Comparison of ENCODE assay signal across 9 cellular contexts in genomic region chr17:77382356-77382911, GRCh38.
A peak's percentile ranks its signal among the peaks of the same experiment; 100 is the strongest.
DNase-seq lines count a peak whose midpoint lies in the region; ATAC-seq and TF ChIP-seq lines count a peak whose summit lies in the region.
"Had no signal": no experiment of that assay in that cellular context is flagged by ENCODE, and none has a peak within 500 bp of the region (broad histone marks: within the 10 kb centered on the region; RNA-seq: fewer than 3 reads in every experiment).

No MANE protein-coding gene starts in this region.

- peaks cover 99% of the 10 kb centered on the region for H3K79me2 ChIP-seq in smooth muscle cell (ENCODE audit: low read depth)

- H4K20me1 ChIP-seq in smooth muscle cell (ENCODE audit: low read depth) = peaks cover 100% of the 10 kb centered on the region

- H3K9ac ChIP-seq in smooth muscle cell (ENCODE audit: low read depth) = no peak overlapping the region

- no peaks in the 10 kb centered on the region for H3K27me3 ChIP-seq in H7 (ENCODE audit: control insufficient read depth, insufficient read depth, low read length)
- no peaks in the 10 kb centered on the region for H3K27me3 ChIP-seq in RWPE2 (ENCODE audit: insufficient read depth, poor library complexity, severe bottlenecking)
- no peaks in the 10 kb centered on the region for H3K27me3 ChIP-seq in effector memory CD4-positive, alpha-beta T cell (replicated peaks; ENCODE audit: control insufficient read depth, insufficient read depth, low read length, poor library complexity, severe bottlenecking)
- H3K27me3 ChIP-seq in smooth muscle cell (ENCODE audit: low read depth) = no peaks in the 10 kb centered on the region

- H3K4me3 ChIP-seq in H7 (ENCODE audit: insufficient read depth, low read depth, low read length) (no peak overlapping the region), RWPE2 (ENCODE audit: severe bottlenecking) (no peak overlapping the region), smooth muscle cell (no peak overlapping the region)
- H3K4me3 ChIP-seq in effector memory CD4-positive, alpha-beta T cell (ENCODE audit: insufficient read depth, low read depth, low read length, poor library complexity, severe bottlenecking) = peak overlapping the region; percentile 16
- H3K4me3 ChIP-seq: lung had no signal

- H3K9me3 ChIP-seq in RWPE2 (ENCODE audit: severe bottlenecking) (no peaks in the 10 kb centered on the region), smooth muscle cell (replicated peaks; ENCODE audit: low read depth) (no peaks in the 10 kb centered on the region)
- H3K9me3 ChIP-seq in effector memory CD4-positive, alpha-beta T cell (ENCODE audit: control insufficient read depth, low read length) = no peaks in the 10 kb centered on the region

- ATAC-seq in RWPE2 (ENCODE audit: low read depth) (peak; percentile 21; the same call in 1 of the 3 replicates), HG03354 (IDR thresholded peaks at IDR 0.05; ENCODE audit: poor library complexity, severe bottlenecking, unreplicated experiment) (no peak), GM21423 (IDR thresholded peaks at IDR 0.05; ENCODE audit: unreplicated experiment) (no peak)

- H3K4me2 ChIP-seq in smooth muscle cell = peak overlapping the region; percentile 43

- H3K4me1 ChIP-seq in RWPE2 (ENCODE audit: insufficient read depth, poor library complexity, severe bottlenecking) (peaks cover 16% of the 10 kb centered on the region), smooth muscle cell (ENCODE audit: low read depth) (peaks cover 46% of the 10 kb centered on the region)
- H3K4me1 ChIP-seq in effector memory CD4-positive, alpha-beta T cell (ENCODE audit: control insufficient read depth, insufficient read depth, low read length, poor library complexity, severe bottlenecking) = peaks cover 88% of the 10 kb centered on the region

- TF ChIP-seq CTCF in RWPE2 (IDR thresholded peaks at IDR 0.05; ENCODE audit: poor library complexity, severe bottlenecking) = no peak
- TF ChIP-seq CTCF in smooth muscle cell (IDR thresholded peaks at IDR 0.05; ENCODE audit: borderline replicate concordance, insufficient read depth, poor library complexity, severe bottlenecking) = no peak

- WGBS in smooth muscle cell (ENCODE audit: low lambda C conversion rate) = 61% methylated on average over 11 of the region's 13 CpGs

- no peak overlapping the region for H2AFZ ChIP-seq in smooth muscle cell (ENCODE audit: low read depth)

- H3K27ac ChIP-seq in RWPE2 (ENCODE audit: poor library complexity, severe bottlenecking) (peak overlapping the region; percentile 5), smooth muscle cell (ENCODE audit: low read depth) (no peak overlapping the region)
- peak overlapping the region; percentile 56 for H3K27ac ChIP-seq in effector memory CD4-positive, alpha-beta T cell (ENCODE audit: insufficient read depth, low read length, poor library complexity, severe bottlenecking)
- H3K27ac ChIP-seq: HL-60 had no signal

- DNase-seq in H7 = peak; percentile 85
- no peak for DNase-seq in RWPE2 (ENCODE audit: low spot score)
- peak in 1 of 3 donors; percentile 26 for DNase-seq in effector memory CD4-positive, alpha-beta T cell
- no peak for DNase-seq in smooth muscle cell (lab: John Stamatoyannopoulos, UW; ENCODE audit: unreplicated experiment)
- no peak for DNase-seq in NCI-H2081 (lab: John Stamatoyannopoulos, UW)

- H3F3A ChIP-seq in smooth muscle cell (ENCODE audit: low read depth) = no peaks in the 10 kb centered on the region

- H3K36me3 ChIP-seq in H7 (replicated peaks; ENCODE audit: control insufficient read depth, insufficient read depth, low read length) = no peaks in the 10 kb centered on the region; the same call in 1 of the 2 replicates
- H3K36me3 ChIP-seq in RWPE2 (ENCODE audit: low read depth) = peaks cover 13% of the 10 kb centered on the region
- H3K36me3 ChIP-seq in effector memory CD4-positive, alpha-beta T cell (ENCODE audit: control insufficient read depth, insufficient read depth, low read length) = no peaks in the 10 kb centered on the region
- H3K36me3 ChIP-seq in smooth muscle cell (ENCODE audit: low read depth) = no peaks in the 10 kb centered on the region
